In genomic region chr11:27487706-27488105, GRCh38 we compare ENCODE assay signal across 16 cellular contexts.
"Had no signal": no experiment of that assay in that cellular context is flagged by ENCODE, and none has a peak within 500 bp of the region (broad histone marks: within the 10 kb centered on the region; RNA-seq: fewer than 3 reads in every experiment).

No MANE protein-coding gene starts in this region.

- H2AFZ ChIP-seq: neural progenitor cell had no signal

- H3K36me3 ChIP-seq: neural progenitor cell, ovary had no signal

- H3K9me3 ChIP-seq: esophagus muscularis mucosa, gastrocnemius medialis, lower lobe of right lung, ovary, right atrium auricular region had no signal

- H3K27me3 ChIP-seq: esophagus muscularis mucosa, gastrocnemius medialis, neural progenitor cell, ovary, right atrium auricular region had no signal

- ATAC-seq: effector memory CD8-positive, alpha-beta T cell; gastrocnemius medialis; left lobe of liver; lower lobe of right lung; natural killer cell treated with Interleukin-12 subunit alpha and Interleukin-12 subunit beta and Interleukin-15 and Interleukin-18, amount 100 ng/mL, for 72 hours had no signal

- H3K4me2 ChIP-seq: neural progenitor cell, smooth muscle cell had no signal

- H3K27ac ChIP-seq: epithelial cell of prostate, esophagus muscularis mucosa, gastrocnemius medialis, lower lobe of right lung, neural progenitor cell, ovary, right atrium auricular region had no signal

- H3K4me3 ChIP-seq: esophagus muscularis mucosa, gastrocnemius medialis, lower lobe of right lung, neural progenitor cell, ovary, right atrium auricular region, smooth muscle cell had no signal

- H3K4me1 ChIP-seq: esophagus muscularis mucosa, gastrocnemius medialis, lower lobe of right lung, right atrium auricular region had no signal

- DNase-seq: effector memory CD8-positive, alpha-beta T cell; gastrocnemius medialis; islet precursor cell; lower lobe of right lung; nucleus accumbens; ovary; stimulated activated CD4-positive, alpha-beta T cell treated with anti-CD3 and anti-CD28 coated beads, Interleukin-2, amount 100 ng/mL, for 48 hours; stimulated activated naive CD4-positive, alpha-beta T cell treated with Interleukin-2 at 50 U/mL for 16 hours; trophoblast cell had no signal

- H3K9ac ChIP-seq: neural progenitor cell had no signal
